1 cellular context compared by ENCODE assay signal in genomic region chr10:110241407-110241806, GRCh38.
TF ChIP-seq lines count a peak whose summit lies in the region.

No MANE protein-coding gene starts in this region.

TF ChIP-seq in K562, 482 proteins besides CTCF, POLR2A, EP300 and RAD21:
- TF ChIP-seq MEIS2 (IDR thresholded peaks at IDR 0.05; ENCODE audit: partially characterized antibody) (peak; percentile 20), NEUROD1 (IDR thresholded peaks at IDR 0.05; ENCODE audit: borderline replicate concordance, low read depth, low read length, partially characterized antibody) (no peak), PBX2 (CRISPR knock-in tag; IDR thresholded peaks at IDR 0.05; ENCODE audit: low read depth) (no peak), PBX2 (tag; conservative IDR thresholded peaks at IDR 0.05; ENCODE audit: low read depth) (0 out of 2 replicates have a peak, but pooled peaks have one; percentile 29)
